Comparison of ENCODE assay signal across 22 cellular contexts in the genomic region with DNA sequence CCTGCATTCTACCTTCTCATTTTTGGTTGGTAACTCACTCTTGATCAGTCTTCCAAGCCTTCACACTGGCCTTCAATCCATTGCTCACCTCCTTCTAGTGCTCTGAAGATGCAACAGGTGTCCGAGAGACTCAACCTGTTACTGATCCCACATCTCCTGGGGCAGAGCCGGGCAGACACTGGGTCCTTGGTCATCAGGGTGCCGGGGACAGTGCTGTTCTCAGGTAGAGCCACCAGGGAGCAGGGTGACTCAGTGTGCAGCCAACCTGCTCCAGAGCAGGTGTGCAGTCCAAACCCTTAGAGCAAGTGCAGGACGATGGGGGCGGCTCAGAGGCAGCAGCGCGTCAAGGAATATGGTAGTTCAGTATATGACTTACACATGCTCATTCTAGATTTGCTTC.
"Had no signal": no experiment of that assay in that cellular context is flagged by ENCODE, and none has a peak within 500 bp of the region (broad histone marks: within the 10 kb centered on the region; RNA-seq: fewer than 3 reads in every experiment).

No MANE protein-coding gene starts in this region.

- ATAC-seq: activated CD8-positive, alpha-beta memory T cell treated with anti-CD3 and anti-CD28 coated beads, Interleukin-2, amount 10 ng/mL, durations not matched to agents 7 days and 5 days; activated naive CD4-positive, alpha-beta T cell treated with anti-CD3 and anti-CD28 coated beads, Interleukin-2, amount 50 U/mL, for 72 hours; activated T-cell treated with anti-CD3 and anti-CD28 coated beads, Interleukin-2, amount 50 U/mL, for 4 hours; effector memory CD8-positive, alpha-beta T cell; left lung; natural killer cell treated with Interleukin-12 subunit alpha and Interleukin-12 subunit beta and Interleukin-15 and Interleukin-18, amount 100 ng/mL, for 72 hours; T-helper 17 cell had no signal

- H3K27me3 ChIP-seq: left lung, sigmoid colon, vagina had no signal

- H3K36me3 Mint-ChIP-seq: activated CD8-positive, alpha-beta memory T cell treated with anti-CD3 and anti-CD28 coated beads, Interleukin-2, amount 10 ng/mL, durations not matched to agents 7 days and 5 days; activated naive CD4-positive, alpha-beta T cell treated with anti-CD3 and anti-CD28 coated beads, Interleukin-2, amount 50 U/mL, for 72 hours; brain; immature natural killer cell; memory B cell; natural killer cell treated with Interleukin-12 subunit alpha and Interleukin-12 subunit beta and Interleukin-15 and Interleukin-18, amount 100 ng/mL, for 72 hours had no signal

- H3K4me1 Mint-ChIP-seq: activated CD8-positive, alpha-beta memory T cell treated with anti-CD3 and anti-CD28 coated beads, Interleukin-2, amount 10 ng/mL, durations not matched to agents 7 days and 5 days; central memory CD8-positive, alpha-beta T cell; immature natural killer cell; memory B cell had no signal

- H3K4me3 ChIP-seq: left lung, sigmoid colon, vagina had no signal

- H3K27ac ChIP-seq: left lung, sigmoid colon, vagina had no signal

- H3K4me1 ChIP-seq: left lung, sigmoid colon, vagina had no signal

- H3K27me3 Mint-ChIP-seq: activated CD8-positive, alpha-beta memory T cell treated with anti-CD3 and anti-CD28 coated beads, Interleukin-2, amount 10 ng/mL, durations not matched to agents 7 days and 5 days; brain; memory B cell had no signal

- H3K27ac Mint-ChIP-seq: activated CD8-positive, alpha-beta memory T cell treated with anti-CD3 and anti-CD28 coated beads, Interleukin-2, amount 10 ng/mL, durations not matched to agents 7 days and 5 days; brain; effector memory CD8-positive, alpha-beta T cell; immature natural killer cell; memory B cell; natural killer cell treated with Interleukin-12 subunit alpha and Interleukin-12 subunit beta and Interleukin-15 and Interleukin-18, amount 100 ng/mL, for 72 hours; T-helper 17 cell had no signal

- H3K4me3 Mint-ChIP-seq: activated CD8-positive, alpha-beta memory T cell treated with anti-CD3 and anti-CD28 coated beads, Interleukin-2, amount 10 ng/mL, durations not matched to agents 7 days and 5 days; activated T-cell treated with anti-CD3 and anti-CD28 coated beads, Interleukin-2, amount 50 U/mL, for 4 hours; brain; central memory CD8-positive, alpha-beta T cell; effector memory CD8-positive, alpha-beta T cell; immature natural killer cell; memory B cell; natural killer cell treated with Interleukin-12 subunit alpha and Interleukin-12 subunit beta and Interleukin-15 and Interleukin-18, amount 100 ng/mL, for 72 hours; T-helper 17 cell had no signal

- DNase-seq: activated CD4-positive, alpha-beta T cell treated with anti-CD3 and anti-CD28 coated beads for 1 hour; activated CD4-positive, alpha-beta T cell treated with anti-CD3 and anti-CD28 coated beads, Interleukin-2, amount 50 U/mL, for 48 hours; activated CD8-positive, alpha-beta memory T cell treated with anti-CD3 and anti-CD28 coated beads, Interleukin-2, amount 10 ng/mL, durations not matched to agents 7 days and 5 days; activated effector memory CD4-positive, alpha-beta T cell treated with anti-CD3 and anti-CD28 coated beads, Interleukin-2, amount 50 U/mL, for 16 hours; activated T-cell treated with anti-CD3 and anti-CD28 coated beads, Interleukin-2, amount 50 U/mL, for 4 hours; amniotic stem cell; cortex of kidney; effector memory CD8-positive, alpha-beta T cell; erythroblast; hippocampal formation; immature natural killer cell; left lung; nucleus accumbens; sigmoid colon; stimulated activated CD4-positive, alpha-beta T cell treated with anti-CD3 and anti-CD28 coated beads, Interleukin-2, amount 100 ng/mL, for 24 hours; T-helper 17 cell had no signal

- H3K9me3 Mint-ChIP-seq: activated naive CD4-positive, alpha-beta T cell treated with anti-CD3 and anti-CD28 coated beads, Interleukin-2, amount 50 U/mL, for 72 hours; activated T-cell treated with anti-CD3 and anti-CD28 coated beads, Interleukin-2, amount 50 U/mL, for 4 hours; brain; central memory CD8-positive, alpha-beta T cell; effector memory CD8-positive, alpha-beta T cell; natural killer cell treated with Interleukin-12 subunit alpha and Interleukin-12 subunit beta and Interleukin-15 and Interleukin-18, amount 100 ng/mL, for 72 hours had no signal

- H3K36me3 ChIP-seq: left lung, sigmoid colon, vagina had no signal

- H3K9me3 ChIP-seq: left lung, sigmoid colon, vagina had no signal
